In genomic region chr1:37556712-37557196, GRCh38 we compare ENCODE assay signal across 8 cellular contexts.
DNase-seq lines count a peak whose midpoint lies in the region; ATAC-seq and TF ChIP-seq lines count a peak whose summit lies in the region.
"Had no signal": no experiment of that assay in that cellular context is flagged by ENCODE, and none has a peak within 500 bp of the region (broad histone marks: within the 10 kb centered on the region; RNA-seq: fewer than 3 reads in every experiment).

Gene DNALI1 (plus strand): TSS chr1:37556940. CDS start chr1:37556995, 55 bp downstream.

- intact Hi-C loops in head of caudate nucleus (cut with DNase I) = loop anchor here (2.0 to 5.0 kb wide), 2 partner anchors 41 to 42 kb away; partner anchors contain the start of genes GNL2 and MEAF6

- H3K36me3 ChIP-seq in GM06990 (ENCODE audit: control insufficient read depth, insufficient read depth, low read length) (peaks cover 2% of the 10 kb centered on the region; the same call in 1 of the 2 replicates), neuron (ENCODE audit: insufficient read depth, low read length) (peaks cover 23% of the 10 kb centered on the region)

- H3K4me3 Mint-ChIP-seq in activated naive CD8-positive, alpha-beta T cell treated with anti-CD3 and anti-CD28 coated beads, Interleukin-2, amount 50 U/mL, for 24 hours = no peak within 1 kb of the TSS
- H3K4me3 Mint-ChIP-seq: T-cell had no signal

- ATAC-seq in activated naive CD8-positive, alpha-beta T cell treated with anti-CD3 and anti-CD28 coated beads, Interleukin-2, amount 50 U/mL, for 24 hours = no peak
- no peak for ATAC-seq in HG03571 (IDR thresholded peaks at IDR 0.05; ENCODE audit: unreplicated experiment)
- no peak for ATAC-seq in GM18858 (IDR thresholded peaks at IDR 0.05; ENCODE audit: unreplicated experiment)
- ATAC-seq: T-cell had no signal

- H3K9me3 ChIP-seq in neuron (ENCODE audit: low read length) = no peaks in the 10 kb centered on the region

- H3K27me3 ChIP-seq in GM06990 (replicated peaks; ENCODE audit: control insufficient read depth, insufficient read depth, low read length) (no peaks in the 10 kb centered on the region), neuron (ENCODE audit: insufficient read depth, low read length) (no peaks in the 10 kb centered on the region)

- peaks cover 26% of the 10 kb centered on the region for H3K4me1 Mint-ChIP-seq in activated naive CD8-positive, alpha-beta T cell treated with anti-CD3 and anti-CD28 coated beads, Interleukin-2, amount 50 U/mL, for 24 hours

- H3K9me3 Mint-ChIP-seq in activated naive CD8-positive, alpha-beta T cell treated with anti-CD3 and anti-CD28 coated beads, Interleukin-2, amount 50 U/mL, for 24 hours = no peaks in the 10 kb centered on the region
- H3K9me3 Mint-ChIP-seq: T-cell had no signal

- H3K27ac Mint-ChIP-seq in activated naive CD8-positive, alpha-beta T cell treated with anti-CD3 and anti-CD28 coated beads, Interleukin-2, amount 50 U/mL, for 24 hours = peak within 1 kb of the TSS; percentile 33
- H3K27ac Mint-ChIP-seq: T-cell had no signal

- DNase-seq in GM06990 (ENCODE audit: extremely low read depth, insufficient read length) = peak; percentile 49
- DNase-seq in NCI-H2029 (lab: John Stamatoyannopoulos, UW) = peak; percentile 99
- peak; percentile 34 for DNase-seq in activated naive CD8-positive, alpha-beta T cell treated with anti-CD3 and anti-CD28 coated beads, Interleukin-2, amount 50 U/mL, for 24 hours
- peak; percentile 74 to 94 (median 87) for DNase-seq in head of caudate nucleus

- H3K36me3 Mint-ChIP-seq in activated naive CD8-positive, alpha-beta T cell treated with anti-CD3 and anti-CD28 coated beads, Interleukin-2, amount 50 U/mL, for 24 hours (ENCODE audit: low read depth) = peaks cover 15% of the 10 kb centered on the region

- H3K4me3 ChIP-seq in GM06990 (replicated peaks; ENCODE audit: low read depth, low read length) (no peak within 1 kb of the TSS), neuron (ENCODE audit: low read length) (peak within 1 kb of the TSS; percentile 71)

- peak within 1 kb of the TSS; percentile 50 for H2AFZ ChIP-seq in neuron (ENCODE audit: low read depth, low read length)

- peaks cover 25% of the 10 kb centered on the region for H3K4me1 ChIP-seq in neuron (ENCODE audit: insufficient read depth, low read length)

- no peak for TF ChIP-seq CTCF in GM06990 (IDR thresholded peaks at IDR 0.05; ENCODE audit: insufficient read depth, low read length, poor library complexity, severe bottlenecking)

- H3K27me3 Mint-ChIP-seq in activated naive CD8-positive, alpha-beta T cell treated with anti-CD3 and anti-CD28 coated beads, Interleukin-2, amount 50 U/mL, for 24 hours = peaks cover 3% of the 10 kb centered on the region

Comparison
In these comparisons a context has a peak if more than half of its experiments do, and no peak if none do; other contexts are left out.
1. DNase-seq: peak in every context shown above with its lines; median percentile 99 in NCI-H2029; 87 in head of caudate nucleus; 49 in GM06990; 34 in activated naive CD8-positive, alpha-beta T cell treated with anti-CD3 and anti-CD28 coated beads, Interleukin-2, amount 50 U/mL, for 24 hours.